In the genomic region with DNA sequence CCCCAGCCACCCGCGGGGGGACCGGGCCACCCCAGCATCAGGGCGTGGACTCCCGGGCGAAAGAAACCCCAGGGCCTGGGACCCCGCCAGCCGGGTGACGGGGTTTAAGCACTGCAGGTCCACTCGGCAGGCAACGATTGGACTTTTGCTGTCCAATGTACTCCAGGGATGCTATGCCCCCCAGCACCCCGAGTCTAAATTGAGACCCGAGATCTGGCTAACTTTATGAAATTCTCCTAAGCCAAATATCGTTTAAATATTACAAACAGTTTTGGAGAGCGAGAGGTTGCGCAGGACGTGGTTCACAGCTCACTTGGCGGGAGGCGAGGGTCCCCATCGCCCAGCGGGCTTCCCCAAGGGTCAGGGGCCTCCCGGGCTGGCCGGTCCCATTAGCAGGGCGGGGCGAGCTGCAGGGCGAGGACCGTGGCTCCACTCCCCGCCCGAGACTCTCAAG, we compare ENCODE assay signal across 8 cellular contexts. TPM values are rescaled to one million over a fixed set of nuclear protein-coding genes. Genes with fewer than 3 reads are reported as not detected.
A peak's percentile ranks its signal among the peaks of the same experiment; 100 is the strongest.
DNase-seq lines count a peak whose midpoint lies in the region; ATAC-seq, FAIRE-seq and TF ChIP-seq lines count a peak whose summit lies in the region.

No MANE protein-coding gene starts in this region.

- 0% methylated on average over 22 to 29 of the region's 29 CpGs for WGBS in stomach, 5 donors

- H3K9ac ChIP-seq in astrocyte (ENCODE audit: low read length) = peak overlapping the region; percentile 89

- TF ChIP-seq POLR2A in stomach (IDR thresholded peaks at IDR 0.05) = no peak

- peaks cover 38% of the 10 kb centered on the region for H4K20me1 ChIP-seq in astrocyte (ENCODE audit: insufficient read depth, low read length)

- H3K4me1 Mint-ChIP-seq in astrocyte (ENCODE audit: low read depth, unreplicated experiment) (peaks cover 7% of the 10 kb centered on the region), immature natural killer cell (peaks cover 20 to 25% of the 10 kb centered on the region in 2 donors)

- H3K36me3 ChIP-seq in astrocyte (ENCODE audit: insufficient read depth, low read length) (no peaks in the 10 kb centered on the region), stomach (peaks cover 25 to 35% (median 32%) of the 10 kb centered on the region in 4 donors)

- H3K27me3 Mint-ChIP-seq in astrocyte (ENCODE audit: low read depth, unreplicated experiment) = no peaks in the 10 kb centered on the region
- H3K27me3 Mint-ChIP-seq in immature natural killer cell (ENCODE audit: low read depth in 3 of 3) = peaks cover 0 to 4% (median 2%) of the 10 kb centered on the region in 3 donors

- H3K4me3 ChIP-seq in HL-60 (replicated peaks; ENCODE audit: insufficient read depth, low read length) (peak overlapping the region; percentile 88), astrocyte (ENCODE audit: insufficient read depth, low read depth, low read length) (peak overlapping the region; percentile 68), stomach (peak overlapping the region; percentile 93 to 99 (median 98))

- H3K27ac ChIP-seq in HL-60 (replicated peaks) (no peak overlapping the region), astrocyte (ENCODE audit: low read depth, low read length) (no peak overlapping the region), stomach (peak overlapping the region; percentile 83 to 91 (median 85))

- no peak overlapping the region for H3K27ac Mint-ChIP-seq in astrocyte (ENCODE audit: unreplicated experiment)
- peak overlapping the region in 3 of 6 donors; percentile 24 to 67 (median 63) for H3K27ac Mint-ChIP-seq in immature natural killer cell

- DNase-seq in HL-60 (ENCODE audit: low read depth in 1 of 2, low spot score in 1 of 2) (no peak), astrocyte (ENCODE audit: low read depth) (peak; percentile 38), immature natural killer cell (peak in 1 of 3 donors; percentile 31), stomach (no peak), MV-4-11 (lab: John Stamatoyannopoulos, UW) (no peak), NCI-H2107 treated with DMSO at 0.1 percent for 48 hours (lab: John Stamatoyannopoulos, UW; ENCODE audit: unreplicated experiment) (no peak)

- FAIRE-seq in astrocyte (lab: Jason Lieb, UNC) = no peak

- H3K4me1 ChIP-seq in astrocyte (ENCODE audit: insufficient read depth, low read length) (peaks cover 14% of the 10 kb centered on the region), stomach (peaks cover 19 to 48% (median 38%) of the 10 kb centered on the region in 4 donors)

- H2AFZ ChIP-seq in astrocyte (ENCODE audit: low read depth, low read length) = peak overlapping the region; percentile 87

- no peaks in the 10 kb centered on the region for H3K9me3 Mint-ChIP-seq in astrocyte (ENCODE audit: unreplicated experiment)
- no peaks in the 10 kb centered on the region for H3K9me3 Mint-ChIP-seq in immature natural killer cell

- peaks cover 11% of the 10 kb centered on the region for H3K36me3 Mint-ChIP-seq in astrocyte (ENCODE audit: low read depth, unreplicated experiment)
- peaks cover 0 to 4% (median 0%) of the 10 kb centered on the region in 3 donors for H3K36me3 Mint-ChIP-seq in immature natural killer cell

- H3K79me2 ChIP-seq in astrocyte (ENCODE audit: insufficient read depth, low read length) = peaks cover 27% of the 10 kb centered on the region

- intact Hi-C loops in stomach (cut with DNase I; ENCODE audit: low total_unique reads) = no loop called here

- H3K27me3 ChIP-seq in HL-60 (ENCODE audit: insufficient read depth, poor library complexity, severe bottlenecking) (no peaks in the 10 kb centered on the region), astrocyte (ENCODE audit: insufficient read depth, low read length) (no peaks in the 10 kb centered on the region), stomach (no peaks in the 10 kb centered on the region)

- TF ChIP-seq EP300 in stomach (IDR thresholded peaks at IDR 0.05) = no peak

- H3K4me2 ChIP-seq in astrocyte (ENCODE audit: low read length) = peak overlapping the region; percentile 93

- H3K9me3 ChIP-seq in astrocyte (ENCODE audit: insufficient read depth, low read depth, low read length) (no peaks in the 10 kb centered on the region), stomach (no peaks in the 10 kb centered on the region)

- peak overlapping the region; percentile 85 for H3K4me3 Mint-ChIP-seq in astrocyte (ENCODE audit: unreplicated experiment)
- H3K4me3 Mint-ChIP-seq in immature natural killer cell = peak overlapping the region; percentile 83 to 94 (median 86)

- TF ChIP-seq CTCF in HL-60 (IDR thresholded peaks at IDR 0.05; ENCODE audit: insufficient read depth, low read length) = no peak
- TF ChIP-seq CTCF in astrocyte (IDR thresholded peaks at IDR 0.05; ENCODE audit: insufficient read depth, low read depth, low read length) = no peak
- no peak for TF ChIP-seq CTCF in stomach (IDR thresholded peaks at IDR 0.05)

- ATAC-seq in GM18511 (IDR thresholded peaks at IDR 0.05; ENCODE audit: unreplicated experiment) = peak; percentile 15
- ATAC-seq in HG03521 (IDR thresholded peaks at IDR 0.05; ENCODE audit: unreplicated experiment) = no peak

RNA-seq across cellular contexts. Expression of gene MRPS2, which starts 0.4 kb away (rescaled TPM):
- total RNA-seq in astrocyte (35.8 and 38.6 TPM in 2 replicates), stomach (10 to 100 TPM in 3 of 5 donors, 1 to 10 TPM in 2; 1.8 to 46.3 (median 36.2) TPM)
- polyA plus RNA-seq in immature natural killer cell (10 to 100 TPM; 28.6 to 53.4 (median 32.9) TPM), stomach (10 to 100 TPM; 35.7 to 54.7 (median 44.0) TPM)

RNA-seq across cellular contexts. Expression of gene PPP1R26, which starts 20.5 kb away (rescaled TPM):
- total RNA-seq in astrocyte (10.6 and 11.3 TPM in 2 replicates), stomach (10 to 100 TPM; 11.6 to 22.8 (median 15.4) TPM)
- polyA plus RNA-seq in immature natural killer cell (1 to 10 TPM in 1 of 3 donors, under 1 TPM in 2; 0.29 to 1.2 (median 0.39) TPM), stomach (1 to 10 TPM; 5.3 to 7.4 (median 6.8) TPM)

RNA-seq across cellular contexts. Expression of gene LCN1, which starts 21.1 kb away (rescaled TPM):
- total RNA-seq in astrocyte = not detected in 2 replicates
- polyA plus RNA-seq in immature natural killer cell = not detected
- not detected for total RNA-seq in stomach
- polyA plus RNA-seq in stomach = not detected

RNA-seq across cellular contexts. Expression of gene OBP2A, which starts 45.8 kb away (rescaled TPM):
- total RNA-seq in astrocyte = not detected in 2 replicates
- polyA plus RNA-seq in immature natural killer cell = not detected
- not detected for total RNA-seq in stomach
- polyA plus RNA-seq in stomach = not detected

Comparison
In these comparisons a context has a peak if more than half of its experiments do, and no peak if none do; other contexts are left out.
1. H3K27ac ChIP-seq: peak in stomach (5 of 5); none in HL-60 (single experiment) and astrocyte (single experiment).
2. Peak in every context shown above with its lines, with median percentiles within 50 percentile points of each other: H3K4me3 ChIP-seq.